8 cellular contexts compared by ENCODE assay signal in genomic region chr2:112541315-112542122, GRCh38. TPM values are rescaled to one million over a fixed set of nuclear protein-coding genes. Genes with fewer than 3 reads are reported as not detected.
A peak's percentile ranks its signal among the peaks of the same experiment; 100 is the strongest.
DNase-seq lines count a peak whose midpoint lies in the region; ATAC-seq, FAIRE-seq and TF ChIP-seq lines count a peak whose summit lies in the region.

No MANE protein-coding gene starts in this region.

- H3K9me3 Mint-ChIP-seq in activated T-cell treated with anti-CD3 and anti-CD28 coated beads, Interleukin-2, amount 50 U/mL, for 24 hours: no peaks in the 10 kb centered on the region

- H3K27ac ChIP-seq in upper lobe of right lung: peak overlapping the region; percentile 93

- peak; percentile 55 for ATAC-seq in HG03342 (IDR thresholded peaks at IDR 0.05; ENCODE audit: unreplicated experiment)
- peak; percentile 85 for ATAC-seq in omental fat pad (ENCODE audit: low FRiP score)
- peak; percentile 88 for ATAC-seq in upper lobe of right lung

- peaks cover 23% of the 10 kb centered on the region for H3K4me1 Mint-ChIP-seq in activated T-cell treated with anti-CD3 and anti-CD28 coated beads, Interleukin-2, amount 50 U/mL, for 24 hours (ENCODE audit: low read depth)

- DNase-seq in CD1c-positive myeloid dendritic cell (ENCODE audit: extremely low spot score): peak; percentile 62
- DNase-seq in GM19239 (ENCODE audit: insufficient read length, low spot score): peak; percentile 27
- DNase-seq in NOMO-1 treated with dmso at 0.1 percent for 144 hours (lab: John Stamatoyannopoulos, UW; ENCODE audit: unreplicated experiment): peak; percentile 72
- peak; percentile 38 for DNase-seq in activated T-cell treated with anti-CD3 and anti-CD28 coated beads, Interleukin-2, amount 50 U/mL, for 24 hours
- DNase-seq in foreskin fibroblast: peak; percentile 54 to 84
- peak; percentile 31 for DNase-seq in omental fat pad (ENCODE audit: low spot score)
- peak; percentile 89 for DNase-seq in upper lobe of right lung

- H3K4me3 ChIP-seq in foreskin fibroblast (ENCODE audit: low read depth in 1 of 2, low read length in 2 of 2) (peak overlapping the region; percentile 73 to 89), upper lobe of right lung (peak overlapping the region; percentile 82)

- peaks cover 24% of the 10 kb centered on the region for H3K4me1 ChIP-seq in upper lobe of right lung

- H3K4me3 Mint-ChIP-seq in activated T-cell treated with anti-CD3 and anti-CD28 coated beads, Interleukin-2, amount 50 U/mL, for 24 hours: no peak overlapping the region

- FAIRE-seq in GM19239 (lab: Jason Lieb, UNC): no peak

- intact Hi-C loops in upper lobe of right lung (cut with DNase I): no loop called here

- no peak overlapping the region for H3K27ac Mint-ChIP-seq in activated T-cell treated with anti-CD3 and anti-CD28 coated beads, Interleukin-2, amount 50 U/mL, for 24 hours

- no peaks in the 10 kb centered on the region for H3K27me3 Mint-ChIP-seq in activated T-cell treated with anti-CD3 and anti-CD28 coated beads, Interleukin-2, amount 50 U/mL, for 24 hours

- no peaks in the 10 kb centered on the region for H3K9me3 ChIP-seq in upper lobe of right lung

- H3K36me3 ChIP-seq in upper lobe of right lung: peaks cover 7% of the 10 kb centered on the region

- peaks cover 20% of the 10 kb centered on the region for H3K36me3 Mint-ChIP-seq in activated T-cell treated with anti-CD3 and anti-CD28 coated beads, Interleukin-2, amount 50 U/mL, for 24 hours (ENCODE audit: low read depth)

- no peaks in the 10 kb centered on the region for H3K27me3 ChIP-seq in upper lobe of right lung

- TF ChIP-seq CTCF in foreskin fibroblast (IDR thresholded peaks at IDR 0.05; ENCODE audit: low read depth, low read length) (no peak), omental fat pad (IDR thresholded peaks at IDR 0.05) (no peak), upper lobe of right lung (IDR thresholded peaks at IDR 0.05) (no peak)

RNA-seq across cellular contexts. Expression of gene POLR1B, which starts 0.7 kb away (rescaled TPM):
- total RNA-seq in omental fat pad: 10 to 100 TPM; 13.5 to 39.0 (median 14.6) TPM
- 22.1 TPM for total RNA-seq in upper lobe of right lung

RNA-seq across cellular contexts. Expression of gene CHCHD5, which starts 42.9 kb away (rescaled TPM):
- 10 to 100 TPM; 11.9 to 22.0 (median 15.7) TPM for total RNA-seq in omental fat pad
- total RNA-seq in upper lobe of right lung: 23.9 TPM

RNA-seq across cellular contexts. Expression of gene TTL, which starts 59.6 kb away (rescaled TPM):
- total RNA-seq in omental fat pad (10 to 100 TPM; 26.9 to 43.1 (median 31.1) TPM), upper lobe of right lung (45.4 TPM)

Comparison
In these comparisons a context has a peak if more than half of its experiments do, and no peak if none do; other contexts are left out.
1. Peak in every context shown above with its lines: DNase-seq, ATAC-seq, H3K4me3 ChIP-seq and H3K27ac ChIP-seq.
2. DNase-seq: peak in every context shown above with its lines; median percentile 89 in upper lobe of right lung; 72 in NOMO-1 treated with dmso at 0.1 percent for 144 hours; 69 in foreskin fibroblast; 62 in CD1c-positive myeloid dendritic cell; 38 in activated T-cell treated with anti-CD3 and anti-CD28 coated beads, Interleukin-2, amount 50 U/mL, for 24 hours; 31 in omental fat pad; 27 in GM19239.